In the genomic region with DNA sequence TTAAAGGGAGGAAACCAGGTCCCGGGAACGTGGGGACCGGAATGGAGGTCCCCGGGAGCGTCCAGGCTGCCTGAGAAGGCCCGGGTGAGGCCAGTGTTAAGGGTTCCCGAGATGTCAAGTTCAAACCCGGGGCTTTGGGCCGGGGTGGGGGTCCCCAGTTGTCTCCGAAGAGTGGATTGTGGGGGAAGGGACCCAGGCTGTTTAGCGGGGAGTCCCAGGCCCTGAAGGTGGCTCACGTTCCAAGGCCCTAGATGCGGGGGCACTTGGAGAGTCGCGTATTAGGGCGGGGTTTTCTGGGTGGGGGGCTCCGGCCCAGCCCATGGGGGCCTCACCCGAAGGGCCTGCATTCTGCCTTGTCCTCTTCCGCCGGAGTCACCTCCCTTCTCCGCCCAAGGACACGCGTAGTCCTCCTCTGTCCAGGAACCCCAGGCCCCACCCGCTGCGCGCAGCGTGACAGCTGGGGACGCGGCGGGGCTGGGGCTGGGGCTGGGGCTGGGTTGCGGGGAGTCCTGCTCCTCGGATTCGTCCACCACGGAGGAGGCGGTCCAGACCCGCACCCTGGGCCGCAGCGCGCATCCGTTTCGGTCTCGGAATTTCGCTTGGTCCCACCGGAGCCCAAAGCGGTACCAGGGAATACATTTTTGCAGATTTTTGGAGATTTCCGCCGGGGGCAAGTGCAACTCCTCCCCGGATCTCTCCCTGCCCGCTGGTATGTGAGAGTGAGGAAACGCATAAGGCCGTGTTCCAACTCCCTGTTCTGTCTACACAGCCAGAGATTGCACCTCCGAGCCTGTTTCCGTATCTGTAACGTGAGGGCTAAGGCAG, we compare ENCODE assay signal across 2 cellular contexts.
TF ChIP-seq lines count a peak whose summit lies in the region.

A gene (minus strand): TSS at position 387 of the 825 bp plus-strand sequence. CDS start 40 bp downstream, at position 347.

TF ChIP-seq in liver, 16 proteins besides CTCF, POLR2A, EP300 and RAD21:
- TF ChIP-seq SP1 (IDR thresholded peaks at IDR 0.05) (peak; percentile 12), JUND (IDR thresholded peaks at IDR 0.05) (no peak)

TF ChIP-seq in HepG2, 621 proteins besides CTCF, POLR2A, EP300 and RAD21:
- TF ChIP-seq SALL1 (CRISPR knock-in tag; IDR thresholded peaks at IDR 0.05), result no peak
- no peak for TF ChIP-seq SKI (IDR thresholded peaks at IDR 0.05; ENCODE audit: partially characterized antibody)
- TF ChIP-seq PLRG1 (conservative IDR thresholded peaks at IDR 0.05), result no peak
- no peak for TF ChIP-seq ZNF367 (CRISPR knock-in tag; IDR thresholded peaks at IDR 0.05; ENCODE audit: borderline replicate concordance)
- TF ChIP-seq, protein P1, sequence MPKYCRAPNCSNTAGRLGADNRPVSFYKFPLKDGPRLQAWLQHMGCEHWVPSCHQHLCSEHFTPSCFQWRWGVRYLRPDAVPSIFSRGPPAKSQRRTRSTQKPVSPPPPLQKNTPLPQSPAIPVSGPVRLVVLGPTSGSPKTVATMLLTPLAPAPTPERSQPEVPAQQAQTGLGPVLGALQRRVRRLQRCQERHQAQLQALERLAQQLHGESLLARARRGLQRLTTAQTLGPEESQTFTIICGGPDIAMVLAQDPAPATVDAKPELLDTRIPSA (CRISPR knock-in tag; IDR thresholded peaks at IDR 0.05; ENCODE audit: borderline replicate concordance), result no peak
- no peak for TF ChIP-seq ARNTL (CRISPR knock-in tag; IDR thresholded peaks at IDR 0.05)
- TF ChIP-seq, protein P2, sequence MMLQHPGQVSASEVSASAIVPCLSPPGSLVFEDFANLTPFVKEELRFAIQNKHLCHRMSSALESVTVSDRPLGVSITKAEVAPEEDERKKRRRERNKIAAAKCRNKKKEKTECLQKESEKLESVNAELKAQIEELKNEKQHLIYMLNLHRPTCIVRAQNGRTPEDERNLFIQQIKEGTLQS (CRISPR knock-in tag; IDR thresholded peaks at IDR 0.05), result no peak
- TF ChIP-seq, protein P3, sequence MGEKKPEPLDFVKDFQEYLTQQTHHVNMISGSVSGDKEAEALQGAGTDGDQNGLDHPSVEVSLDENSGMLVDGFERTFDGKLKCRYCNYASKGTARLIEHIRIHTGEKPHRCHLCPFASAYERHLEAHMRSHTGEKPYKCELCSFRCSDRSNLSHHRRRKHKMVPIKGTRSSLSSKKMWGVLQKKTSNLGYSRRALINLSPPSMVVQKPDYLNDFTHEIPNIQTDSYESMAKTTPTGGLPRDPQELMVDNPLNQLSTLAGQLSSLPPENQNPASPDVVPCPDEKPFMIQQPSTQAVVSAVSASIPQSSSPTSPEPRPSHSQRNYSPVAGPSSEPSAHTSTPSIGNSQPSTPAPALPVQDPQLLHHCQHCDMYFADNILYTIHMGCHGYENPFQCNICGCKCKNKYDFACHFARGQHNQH (CRISPR knock-in tag; IDR thresholded peaks at IDR 0.05), result no peak
- TF ChIP-seq, protein P4, sequence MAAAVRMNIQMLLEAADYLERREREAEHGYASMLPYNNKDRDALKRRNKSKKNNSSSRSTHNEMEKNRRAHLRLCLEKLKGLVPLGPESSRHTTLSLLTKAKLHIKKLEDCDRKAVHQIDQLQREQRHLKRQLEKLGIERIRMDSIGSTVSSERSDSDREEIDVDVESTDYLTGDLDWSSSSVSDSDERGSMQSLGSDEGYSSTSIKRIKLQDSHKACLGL (CRISPR knock-in tag; IDR thresholded peaks at IDR 0.05), result no peak
- no peak for TF ChIP-seq THAP11 (CRISPR knock-in tag; IDR thresholded peaks at IDR 0.05)
- TF ChIP-seq HNRNPH1 (optimal IDR thresholded peaks at IDR 0.05; ENCODE audit: low read depth, low read length), result no peak
